In the genomic region with DNA sequence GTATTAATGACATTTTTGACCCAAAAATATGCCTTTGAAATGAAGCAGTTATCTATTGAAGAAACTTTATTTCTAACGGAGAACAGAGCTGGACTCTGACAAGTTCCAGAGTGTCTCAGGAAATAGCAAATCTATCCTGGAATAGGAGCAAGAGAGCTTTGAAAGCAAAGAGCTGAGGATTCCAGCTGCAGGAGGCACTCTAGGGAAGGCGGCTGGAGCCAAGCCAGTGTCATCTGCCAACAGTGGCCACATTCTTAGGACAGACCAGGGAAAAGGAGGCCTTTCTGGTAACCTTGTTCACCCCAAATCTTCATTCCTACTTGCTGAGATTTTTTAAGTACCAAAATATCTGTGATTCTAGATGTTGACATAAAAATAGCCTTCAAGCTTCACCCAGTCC, we compare ENCODE assay signal across 11 cellular contexts.
"Had no signal": no experiment of that assay in that cellular context is flagged by ENCODE, and none has a peak within 500 bp of the region (broad histone marks: within the 10 kb centered on the region; RNA-seq: fewer than 3 reads in every experiment).

No MANE protein-coding gene starts in this region.

- H3K4me3 ChIP-seq: ascending aorta, esophagus squamous epithelium, pancreas, smooth muscle cell, tibial nerve had no signal

- ATAC-seq: activated naive CD8-positive, alpha-beta T cell treated with anti-CD3 and anti-CD28 coated beads, Interleukin-2, amount 50 U/mL, for 24 hours; pancreas had no signal

- H3K36me3 ChIP-seq: ascending aorta, esophagus squamous epithelium, pancreas, tibial nerve had no signal

- H3K27ac ChIP-seq: ascending aorta, esophagus squamous epithelium, pancreas, tibial nerve, VCaP had no signal

- H3K4me1 ChIP-seq: esophagus squamous epithelium, pancreas had no signal

- DNase-seq: activated CD4-positive, alpha-beta T cell treated with anti-CD3 and anti-CD28 coated beads for 4 hours; activated naive CD4-positive, alpha-beta T cell; activated naive CD8-positive, alpha-beta T cell treated with anti-CD3 and anti-CD28 coated beads, Interleukin-2, amount 50 U/mL, for 24 hours; esophagus squamous epithelium; foreskin fibroblast; pancreas; retina had no signal

- H3K4me2 ChIP-seq: smooth muscle cell had no signal

- H3K9me3 ChIP-seq: ascending aorta, esophagus squamous epithelium, pancreas, tibial nerve had no signal

- H3K27me3 ChIP-seq: ascending aorta had no signal
